ENCODE assay signal across 8 cellular contexts in genomic region chr12:89353823-89354629, GRCh38. TPM values are rescaled to one million over a fixed set of nuclear protein-coding genes. Genes with fewer than 3 reads are reported as not detected.
DNase-seq lines count a peak whose midpoint lies in the region; ATAC-seq and TF ChIP-seq lines count a peak whose summit lies in the region.

No MANE protein-coding gene starts in this region.

- H3K9me2 ChIP-seq in GM23338 (ENCODE audit: insufficient read depth) = no peaks in the 10 kb centered on the region

- ATAC-seq in GM23338 (peak; percentile 39), activated B cell treated with CpG ODN at 0.5 μM for 24 hours (ENCODE audit: low read depth) (peak; percentile 15), HG02840 (IDR thresholded peaks at IDR 0.05; ENCODE audit: low FRiP score, unreplicated experiment) (no peak)
- ATAC-seq in central memory CD8-positive, alpha-beta T cell (replicated peaks; ENCODE audit: extremely low read depth, poor library complexity, severe bottlenecking) = peak; percentile 15

- H3K4me1 ChIP-seq in GM23338 (ENCODE audit: insufficient read depth) = peaks cover 46% of the 10 kb centered on the region

- H3K36me3 Mint-ChIP-seq in GM23338 (ENCODE audit: low read depth) (peaks cover 35% of the 10 kb centered on the region), activated B cell treated with CpG ODN at 0.5 μM for 24 hours (ENCODE audit: low read depth) (peaks cover 8% of the 10 kb centered on the region)
- peaks cover 17% of the 10 kb centered on the region for H3K36me3 Mint-ChIP-seq in central memory CD8-positive, alpha-beta T cell (ENCODE audit: insufficient read depth)

- DNase-seq in DMS153 (lab: John Stamatoyannopoulos, UW) (peak; percentile 64), GM23338 (ENCODE audit: low spot score) (peak; percentile 96), NCI-H146 (lab: John Stamatoyannopoulos, UW) (peak; percentile 87), activated B cell treated with CpG ODN at 0.5 μM for 24 hours (peak; percentile 58)
- peak; percentile 37 to 53 for DNase-seq in central memory CD8-positive, alpha-beta T cell (ENCODE audit: low spot score in 2 of 2)
- peak; percentile 59 to 76 for DNase-seq in stimulated activated CD4-positive, alpha-beta T cell treated with anti-CD3 and anti-CD28 coated beads, Interleukin-15, amount 100 ng/mL, for 48 hours (ENCODE audit: low read depth in 2 of 2)

- H3K4me3 ChIP-seq in GM23338 = peak overlapping the region; percentile 70

- H3K9me3 Mint-ChIP-seq in GM23338 (peaks cover 14% of the 10 kb centered on the region), activated B cell treated with CpG ODN at 0.5 μM for 24 hours (no peaks in the 10 kb centered on the region)
- H3K9me3 Mint-ChIP-seq in central memory CD8-positive, alpha-beta T cell = no peaks in the 10 kb centered on the region

- H4K20me1 ChIP-seq in GM23338 (replicated peaks; ENCODE audit: insufficient read depth) = peaks cover 7% of the 10 kb centered on the region; the same call in 1 of the 2 replicates

- peaks cover 29% of the 10 kb centered on the region; the same call in 1 of the 2 replicates for H3F3A ChIP-seq in GM23338 (replicated peaks; ENCODE audit: low read depth)

- H3K27ac Mint-ChIP-seq in GM23338 (peak overlapping the region; percentile 92), activated B cell treated with CpG ODN at 0.5 μM for 24 hours (peak overlapping the region; percentile 75)
- H3K27ac Mint-ChIP-seq in central memory CD8-positive, alpha-beta T cell (ENCODE audit: low read depth) = peak overlapping the region; percentile 89

- H3K4me1 Mint-ChIP-seq in GM23338 = peaks cover 47% of the 10 kb centered on the region
- peaks cover 49% of the 10 kb centered on the region for H3K4me1 Mint-ChIP-seq in activated B cell treated with CpG ODN at 0.5 μM for 24 hours
- H3K4me1 Mint-ChIP-seq in central memory CD8-positive, alpha-beta T cell = peaks cover 39% of the 10 kb centered on the region

- intact Hi-C loops in activated B cell treated with CpG ODN at 0.5 μM for 24 hours (cut with micrococcal nuclease) = loop anchor here (1.0 to 10.0 kb wide), 8 partner anchors 8 to 1212 kb away; partner anchors contain the start of genes ATP2B1, CEP290, POC1B and TMTC3

- POLR2A ChIA-PET in activated B cell treated with CpG ODN at 0.5 μM for 24 hours (lab: Charles Lee) = interaction anchor here (0.6 to 0.7 kb wide), 2 partner anchors 10 to 88 kb away, joined by 3 to 8 read pairs; no protein-coding TSS in a partner anchor

- H3K4me2 ChIP-seq in GM23338 = peak overlapping the region; percentile 96

- H3K36me3 ChIP-seq in GM23338 (ENCODE audit: insufficient read depth) = peaks cover 6% of the 10 kb centered on the region

- no peak for TF ChIP-seq CTCF in GM23338 (conservative IDR thresholded peaks at IDR 0.05; ENCODE audit: low read depth in 2 of 2)
- no peak for TF ChIP-seq CTCF in activated B cell treated with CpG ODN at 0.5 μM for 24 hours (IDR thresholded peaks at IDR 0.05)

- H3K27me3 Mint-ChIP-seq in GM23338 (ENCODE audit: insufficient read depth, low read depth, poor library complexity) (peaks cover 49% of the 10 kb centered on the region), activated B cell treated with CpG ODN at 0.5 μM for 24 hours (no peaks in the 10 kb centered on the region)
- H3K27me3 Mint-ChIP-seq in central memory CD8-positive, alpha-beta T cell = no peaks in the 10 kb centered on the region

- no peak overlapping the region for H2AFZ ChIP-seq in GM23338

- H3K27me3 ChIP-seq in GM23338 (ENCODE audit: insufficient read depth) (peaks cover 52% of the 10 kb centered on the region), layer of hippocampus (ENCODE audit: control insufficient read depth, insufficient read depth, low read length) (no peaks in the 10 kb centered on the region)

- peaks cover 33% of the 10 kb centered on the region for H3K79me2 ChIP-seq in GM23338 (replicated peaks; ENCODE audit: insufficient read depth)

- H3K27ac ChIP-seq in GM23338 (ENCODE audit: low read depth) (peak overlapping the region; percentile 99), layer of hippocampus (ENCODE audit: low read depth, low read length) (peak overlapping the region; percentile 89)

- CTCF ChIA-PET in activated B cell treated with CpG ODN at 0.5 μM for 24 hours (lab: Charles Lee) = interaction anchor here (1.1 kb wide), 1 partner anchor 303 kb away, joined by 4 read pairs; no protein-coding TSS in a partner anchor

- H3K4me3 Mint-ChIP-seq in GM23338 (peak overlapping the region; percentile 89), activated B cell treated with CpG ODN at 0.5 μM for 24 hours (peak overlapping the region; percentile 84)
- peak overlapping the region; percentile 81 for H3K4me3 Mint-ChIP-seq in central memory CD8-positive, alpha-beta T cell

TF ChIP-seq in GM23338, 12 proteins besides CTCF, POLR2A, EP300 and RAD21 (continues in another document):
- TF ChIP-seq CREB1 (CRISPR knock-in tag; IDR thresholded peaks at IDR 0.05; ENCODE audit: low read depth) (peak; percentile 10; the same call in 1 of the 2 replicates), EZH2phosphoT487 (IDR thresholded peaks at IDR 0.05; ENCODE audit: unreplicated experiment) (no peak), ZNF331 (CRISPR knock-in tag; IDR thresholded peaks at IDR 0.05; ENCODE audit: low read depth) (no peak), REST (IDR thresholded peaks at IDR 0.05; ENCODE audit: unreplicated experiment) (no peak), NANOG (IDR thresholded peaks at IDR 0.05; ENCODE audit: borderline replicate concordance) (no peak)

RNA-seq across cellular contexts. Expression of gene DUSP6, which starts 1.7 kb away (rescaled TPM):
- 153 and 191 TPM in 2 replicates for total RNA-seq in GM23338 (2014; rRNA removed; shearing (Covaris generic))
- polyA plus RNA-seq in GM23338 (2016; fragmentation: Nextera tagmentation; extraction: Ambion mirVana) = 100 and 117 TPM in 2 replicates
- 1.6 and 1.8 TPM in 2 replicates for total RNA-seq in activated B cell treated with CpG ODN at 0.5 μM for 24 hours

Comparison
In these comparisons a context has a peak if more than half of its experiments do, and no peak if none do; other contexts are left out.
1. DNase-seq: peak in every context shown above with its lines; median percentile 96 in GM23338; 87 in NCI-H146; 68 in stimulated activated CD4-positive, alpha-beta T cell treated with anti-CD3 and anti-CD28 coated beads, Interleukin-15, amount 100 ng/mL, for 48 hours; 64 in DMS153; 58 in activated B cell treated with CpG ODN at 0.5 μM for 24 hours; 45 in central memory CD8-positive, alpha-beta T cell.
2. RNA of gene DUSP6, which starts 1.7 kb away (total RNA-seq): 153 to 191 TPM in GM23338; 1.6 to 1.8 TPM in activated B cell treated with CpG ODN at 0.5 μM for 24 hours; every median in the first group is over 10 times any median in the second.
3. Peak in every context shown above with its lines, with median percentiles within 50 percentile points of each other: H3K27ac Mint-ChIP-seq and H3K4me3 Mint-ChIP-seq.